In genomic region chr20:61790116-61790827, GRCh38 we compare ENCODE assay signal across 33 cellular contexts.
"Had no signal": no experiment of that assay in that cellular context is flagged by ENCODE, and none has a peak within 500 bp of the region (broad histone marks: within the 10 kb centered on the region; RNA-seq: fewer than 3 reads in every experiment).

No MANE protein-coding gene starts in this region.

- FAIRE-seq: astrocyte, colon had no signal

- ATAC-seq: activated CD4-positive, CD25-positive, alpha-beta regulatory T cell treated with anti-CD3 and anti-CD28 coated beads, Interleukin-2, amount 50 U/mL, for 24 hours; activated CD8-positive, alpha-beta T cell treated with anti-CD3 and anti-CD28 coated beads for 36 hours; activated T-cell treated with anti-CD3 and anti-CD28 coated beads, Interleukin-2, amount 50 U/mL, for 4 hours; activated T-helper 17 cell treated with anti-CD3 and anti-CD28 coated beads, Interleukin-2, amount 50 U/mL, for 72 hours; effector memory CD8-positive, alpha-beta T cell; gastrocnemius medialis; T-helper 17 cell had no signal

- H3K27ac ChIP-seq: brain microvascular endothelial cell, esophagus muscularis mucosa, foreskin keratinocyte, gastrocnemius medialis, WERI-Rb-1 had no signal

- DNase-seq: activated B cell treated with CpG ODN at 0.5 μM for 24 hours; activated CD4-positive, alpha-beta T cell treated with anti-CD3 and anti-CD28 coated beads for 48 hours; activated CD4-positive, alpha-beta T cell treated with anti-CD3 and anti-CD28 coated beads, Interleukin-2, amount 50 U/mL, for 1 hour; activated CD4-positive, alpha-beta T cell treated with anti-CD3 and anti-CD28 coated beads, Interleukin-2, amount 50 U/mL, for 48 hours; activated CD8-positive, alpha-beta memory T cell treated with anti-CD3 and anti-CD28 coated beads for 24 hours; activated CD8-positive, alpha-beta T cell treated with anti-CD3 and anti-CD28 coated beads for 36 hours; activated effector memory CD4-positive, alpha-beta T cell treated with Interleukin-2 at 50 U/mL for 16 hours; activated gamma-delta T cell treated with Interleukin-2 at 50 U/mL for 16 hours; activated naive CD4-positive, alpha-beta T cell treated with anti-CD3 and anti-CD28 coated beads, Interleukin-2, amount 50 U/mL, for 16 hours; activated naive CD4-positive, alpha-beta T cell treated with Interleukin-2 at 50 U/mL for 16 hours; activated T-cell treated with anti-CD3 and anti-CD28 coated beads, Interleukin-2, amount 50 U/mL, for 4 hours; amniotic stem cell; anterior cingulate cortex; brain microvascular endothelial cell; caudate nucleus; cortex of kidney; dermis blood vessel endothelial cell; effector CD4-positive, alpha-beta T cell; effector memory CD8-positive, alpha-beta T cell; erythroblast; gastrocnemius medialis; T-helper 1 cell; T-helper 17 cell; T1000; WERI-Rb-1 had no signal

- H3K36me3 ChIP-seq: brain microvascular endothelial cell, esophagus muscularis mucosa, gastrocnemius medialis, WERI-Rb-1 had no signal

- H3K4me3 Mint-ChIP-seq: activated B cell treated with CpG ODN at 0.5 μM for 24 hours; activated CD8-positive, alpha-beta T cell treated with anti-CD3 and anti-CD28 coated beads for 36 hours; activated naive CD8-positive, alpha-beta T cell; activated T-cell treated with anti-CD3 and anti-CD28 coated beads, Interleukin-2, amount 50 U/mL, for 4 hours; activated T-helper 17 cell treated with anti-CD3 and anti-CD28 coated beads, Interleukin-2, amount 50 U/mL, for 72 hours; effector memory CD8-positive, alpha-beta T cell; T-helper 17 cell; T-helper 2 cell treated with Interferon-gamma antibody and Interleukin-4, amounts not matched to agents 5 μg/mL and 100 μg/mL, for 36 hours had no signal

- H3K4me1 ChIP-seq: esophagus muscularis mucosa, gastrocnemius medialis had no signal

- H3K4me1 Mint-ChIP-seq: activated B cell treated with CpG ODN at 0.5 μM for 24 hours; activated T-helper 17 cell treated with anti-CD3 and anti-CD28 coated beads, Interleukin-2, amount 50 U/mL, for 72 hours; T-helper 17 cell had no signal

- H3K36me3 Mint-ChIP-seq: activated naive CD8-positive, alpha-beta T cell had no signal

- H3K27me3 Mint-ChIP-seq: activated B cell treated with CpG ODN at 0.5 μM for 24 hours; activated CD8-positive, alpha-beta T cell treated with anti-CD3 and anti-CD28 coated beads for 36 hours; T-helper 17 cell had no signal

- H3K4me3 ChIP-seq: esophagus muscularis mucosa, gastrocnemius medialis had no signal

- H3K27ac Mint-ChIP-seq: activated B cell treated with CpG ODN at 0.5 μM for 24 hours; activated CD8-positive, alpha-beta T cell treated with anti-CD3 and anti-CD28 coated beads for 36 hours; activated naive CD8-positive, alpha-beta T cell; activated T-helper 17 cell treated with anti-CD3 and anti-CD28 coated beads, Interleukin-2, amount 50 U/mL, for 72 hours; effector memory CD8-positive, alpha-beta T cell; T-helper 17 cell; T-helper 2 cell treated with Interferon-gamma antibody and Interleukin-4, amounts not matched to agents 5 μg/mL and 100 μg/mL, for 36 hours had no signal

- H3K9me3 ChIP-seq: esophagus muscularis mucosa, gastrocnemius medialis had no signal

- H3K27me3 ChIP-seq: brain microvascular endothelial cell, gastrocnemius medialis had no signal

- H3K9me3 Mint-ChIP-seq: activated CD8-positive, alpha-beta T cell treated with anti-CD3 and anti-CD28 coated beads for 36 hours; activated T-cell treated with anti-CD3 and anti-CD28 coated beads, Interleukin-2, amount 50 U/mL, for 4 hours; activated T-helper 17 cell treated with anti-CD3 and anti-CD28 coated beads, Interleukin-2, amount 50 U/mL, for 72 hours had no signal
